ENCODE assay signal across 9 cellular contexts in the genomic region with DNA sequence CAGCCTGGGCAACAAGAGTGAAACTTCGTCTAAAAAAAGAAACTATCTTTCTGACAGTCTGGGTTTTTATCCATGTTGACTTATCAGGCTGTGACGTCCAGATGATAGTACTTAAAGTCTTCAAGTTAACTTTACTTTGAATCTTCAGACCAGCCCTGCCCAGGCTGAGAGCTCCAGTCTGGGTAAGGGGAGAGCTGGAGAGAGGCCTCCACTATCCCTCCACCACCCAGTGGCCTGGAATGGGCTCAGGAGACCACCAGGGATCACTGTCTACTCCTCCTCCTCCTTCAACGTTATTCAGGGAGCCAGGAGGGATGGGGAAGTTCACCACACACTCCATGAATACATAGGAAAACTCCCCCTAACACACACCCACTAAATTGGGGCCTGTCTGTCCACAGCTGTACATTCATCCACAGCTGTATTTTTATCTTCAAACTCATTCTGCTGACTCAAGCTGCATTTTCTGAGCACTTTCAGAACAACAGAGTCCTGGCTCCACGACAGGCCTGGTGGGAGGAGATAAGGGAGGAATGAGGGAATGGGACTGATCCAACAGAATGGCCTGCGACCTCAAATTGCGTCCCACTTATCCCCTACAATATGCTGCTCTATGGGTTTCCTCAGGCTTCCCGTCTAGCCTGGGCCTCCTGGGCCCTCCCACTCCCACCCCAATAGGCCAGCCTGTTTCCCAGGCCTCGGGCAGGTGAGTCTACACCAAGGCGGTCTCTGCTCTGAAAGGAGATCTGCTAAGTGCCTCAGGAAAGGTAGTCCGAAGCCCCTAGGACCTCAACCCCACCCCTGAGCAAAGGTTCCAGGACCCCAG. TPM values are rescaled to one million over a fixed set of nuclear protein-coding genes. Genes with fewer than 3 reads are reported as not detected.
DNase-seq lines count a peak whose midpoint lies in the region; ATAC-seq and TF ChIP-seq lines count a peak whose summit lies in the region.
"Had no signal": no experiment of that assay in that cellular context is flagged by ENCODE, and none has a peak within 500 bp of the region (broad histone marks: within the 10 kb centered on the region; RNA-seq: fewer than 3 reads in every experiment).

No MANE protein-coding gene starts in this region.

- CTCF ChIA-PET in HEK293 (lab: Yijun Ruan, JAX) (interaction anchor here (0.9 to 6.3 kb wide), 7 partner anchors 16 to 154 kb away, joined by 3 to 65 read pairs (median 7); no protein-coding TSS in a partner anchor), activated B cell treated with CpG ODN at 0.5 μM for 24 hours (lab: Charles Lee) (interaction anchor here (1.8 to 5.0 kb wide), 6 partner anchors 9 to 298 kb away, joined by 5 to 31 read pairs (median 13); no protein-coding TSS in a partner anchor)

- H3K9me3 Mint-ChIP-seq in activated B cell treated with CpG ODN at 0.5 μM for 24 hours (no peaks in the 10 kb centered on the region), progenitor cell of endocrine pancreas (ENCODE audit: low read depth) (no peaks in the 10 kb centered on the region)

- no peaks in the 10 kb centered on the region for H3K36me3 ChIP-seq in HEK293 (ENCODE audit: control insufficient read depth in 2 of 2, insufficient read depth in 1 of 2, low read length in 2 of 2)
- H3K36me3 ChIP-seq in left ventricle myocardium inferior, result no peaks in the 10 kb centered on the region

- intact Hi-C loops in activated B cell treated with CpG ODN at 0.5 μM for 24 hours (cut with micrococcal nuclease) (loop anchor here (1.0 kb wide), 1 partner anchor 9 kb away; no protein-coding TSS in a partner anchor), left ventricle myocardium inferior (cut with micrococcal nuclease) (no loop called here)

- no peaks in the 10 kb centered on the region for H3K4me1 ChIP-seq in HEK293 (ENCODE audit: control insufficient read depth, insufficient read depth, low read length)
- peaks cover 43% of the 10 kb centered on the region for H3K4me1 ChIP-seq in left ventricle myocardium inferior

- no peak overlapping the region for H3K27ac Mint-ChIP-seq in activated B cell treated with CpG ODN at 0.5 μM for 24 hours
- H3K27ac Mint-ChIP-seq in progenitor cell of endocrine pancreas, result peak overlapping the region; percentile 89

- DNase-seq in activated B cell treated with CpG ODN at 0.5 μM for 24 hours (no peak), left ventricle myocardium inferior (peak; percentile 45), progenitor cell of endocrine pancreas (ENCODE audit: low spot score, unreplicated experiment) (no peak), NCI-H146 treated with DMSO at 0.1 percent for 48 hours (lab: John Stamatoyannopoulos, UW; ENCODE audit: unreplicated experiment) (no peak)
- DNase-seq in activated naive CD4-positive, alpha-beta T cell treated with anti-CD3 and anti-CD28 coated beads, Interleukin-2, amount 50 U/mL, for 16 hours, result no peak
- DNase-seq in activated CD4-positive, alpha-beta T cell treated with anti-CD3 and anti-CD28 coated beads for 48 hours, result no peak
- DNase-seq: activated CD8-positive, alpha-beta memory T cell treated with anti-CD3 and anti-CD28 coated beads for 24 hours had no signal

- H3K4me1 Mint-ChIP-seq in activated B cell treated with CpG ODN at 0.5 μM for 24 hours (peaks cover 26% of the 10 kb centered on the region), progenitor cell of endocrine pancreas (ENCODE audit: low read depth) (peaks cover 30% of the 10 kb centered on the region)

- H3K9me3 ChIP-seq in HEK293 (ENCODE audit: control insufficient read depth, insufficient read depth, low read depth, low read length) (no peaks in the 10 kb centered on the region), left ventricle myocardium inferior (replicated peaks) (no peaks in the 10 kb centered on the region)

- H3K27ac ChIP-seq in HEK293 (ENCODE audit: extremely low read depth, low read depth, low read length), result no peak overlapping the region
- peak overlapping the region; percentile 76 for H3K27ac ChIP-seq in left ventricle myocardium inferior (replicated peaks)

- H3K4me3 Mint-ChIP-seq in activated B cell treated with CpG ODN at 0.5 μM for 24 hours (peak overlapping the region; percentile 85), progenitor cell of endocrine pancreas (ENCODE audit: low read depth) (peak overlapping the region; percentile 79)

- POLR2A ChIA-PET in HEK293 (lab: Yijun Ruan, JAX), result no interaction called here
- POLR2A ChIA-PET in activated B cell treated with CpG ODN at 0.5 μM for 24 hours (lab: Charles Lee), result interaction anchor here (0.7 to 2.8 kb wide), 6 partner anchors 8 to 97 kb away, joined by 4 to 29 read pairs (median 6); partner anchors contain the start of gene RAB29

- H3K36me3 Mint-ChIP-seq in activated B cell treated with CpG ODN at 0.5 μM for 24 hours (ENCODE audit: low read depth) (no peaks in the 10 kb centered on the region), progenitor cell of endocrine pancreas (ENCODE audit: insufficient read depth) (no peaks in the 10 kb centered on the region)

- peaks cover 9% of the 10 kb centered on the region for H3K27me3 ChIP-seq in left ventricle myocardium inferior (ENCODE audit: low read depth)

- ATAC-seq in activated B cell treated with CpG ODN at 0.5 μM for 24 hours (ENCODE audit: low read depth) (no peak), HG02763 (IDR thresholded peaks at IDR 0.05; ENCODE audit: unreplicated experiment) (no peak)

- H3K27me3 Mint-ChIP-seq in activated B cell treated with CpG ODN at 0.5 μM for 24 hours (peaks cover 2% of the 10 kb centered on the region), progenitor cell of endocrine pancreas (peaks cover 12% of the 10 kb centered on the region)

- no peak overlapping the region for H3K4me3 ChIP-seq in HEK293 (ENCODE audit: low read depth, low read length)
- H3K4me3 ChIP-seq in left ventricle myocardium inferior, result peak overlapping the region; percentile 77

- TF ChIP-seq CTCF in HEK293 (tag by site-specific recombination; IDR thresholded peaks at IDR 0.05), result no peak
- TF ChIP-seq CTCF in activated B cell treated with CpG ODN at 0.5 μM for 24 hours (IDR thresholded peaks at IDR 0.05), result no peak
- TF ChIP-seq CTCF in left ventricle myocardium inferior (IDR thresholded peaks at IDR 0.05; ENCODE audit: borderline replicate concordance), result no peak
- TF ChIP-seq CTCF in progenitor cell of endocrine pancreas (IDR thresholded peaks at IDR 0.05; ENCODE audit: unreplicated experiment), result no peak

TF ChIP-seq in HEK293, 187 proteins besides CTCF, POLR2A, EP300 and RAD21 (continues in another document):
- TF ChIP-seq ZNF175 (tag by site-specific recombination; IDR thresholded peaks at IDR 0.05) (no peak), ZXDB (tag by site-specific recombination; IDR thresholded peaks at IDR 0.05) (no peak), ZNF629 (tag by site-specific recombination; IDR thresholded peaks at IDR 0.05) (no peak), ZBTB11 (tag by site-specific recombination; conservative IDR thresholded peaks at IDR 0.05; ENCODE audit: low read depth) (no peak), PBX3 (CRISPR knock-in tag; IDR thresholded peaks at IDR 0.05) (no peak)

RNA-seq across cellular contexts. Expression of gene SLC45A3, which starts 1.8 kb away (rescaled TPM):
- total RNA-seq in activated B cell treated with CpG ODN at 0.5 μM for 24 hours, result 6.9 and 7.4 TPM in 2 replicates
- 5.2 TPM for total RNA-seq in left ventricle myocardium inferior
- total RNA-seq in progenitor cell of endocrine pancreas, result 8.4 and 8.6 TPM in 2 replicates

RNA-seq across cellular contexts. Expression of gene ELK4, which starts 46.7 kb away (rescaled TPM):
- total RNA-seq in activated B cell treated with CpG ODN at 0.5 μM for 24 hours (130 and 141 TPM in 2 replicates), left ventricle myocardium inferior (36.3 TPM), progenitor cell of endocrine pancreas (25.7 and 30.2 TPM in 2 replicates)
